In genomic region chr15:84690342-84690741, GRCh38 we compare ENCODE assay signal across 23 cellular contexts.
"Had no signal": no experiment of that assay in that cellular context is flagged by ENCODE, and none has a peak within 500 bp of the region (broad histone marks: within the 10 kb centered on the region; RNA-seq: fewer than 3 reads in every experiment).

No MANE protein-coding gene starts in this region.

- H3K27ac ChIP-seq: breast epithelium, esophagus muscularis mucosa, gastroesophageal sphincter, heart right ventricle, left lung, parathyroid adenoma, sigmoid colon, stomach had no signal

- H3K27ac Mint-ChIP-seq: activated naive CD4-positive, alpha-beta T cell treated with anti-CD3 and anti-CD28 coated beads, Interleukin-2, amount 50 U/mL, for 72 hours; type B pancreatic cell had no signal

- H3K9me3 Mint-ChIP-seq: type B pancreatic cell had no signal

- DNase-seq: activated CD8-positive, alpha-beta memory T cell treated with anti-CD3 and anti-CD28 coated beads for 24 hours; activated CD8-positive, alpha-beta memory T cell treated with anti-CD3 and anti-CD28 coated beads, Interleukin-2, amount 50 U/mL, for 48 hours; activated effector memory CD4-positive, alpha-beta T cell treated with anti-CD3 and anti-CD28 coated beads, Interleukin-2, amount 50 U/mL, for 16 hours; activated T-cell treated with anti-CD3 and anti-CD28 coated beads, Interleukin-2, amount 50 U/mL, for 48 hours; adrenal gland; cerebellar nuclear complex; effector CD4-positive, alpha-beta T cell; heart right ventricle; left lung; mucosa of descending colon; naive thymus-derived CD4-positive, alpha-beta T cell; sigmoid colon; stimulated activated CD4-positive, alpha-beta T cell treated with anti-CD3 and anti-CD28 coated beads, Interleukin-4, amount 100 ng/mL, for 4 hours; stomach; T-helper 1 cell; T1000 had no signal

- H3K4me3 ChIP-seq: adrenal gland, breast epithelium, esophagus muscularis mucosa, gastroesophageal sphincter, heart right ventricle, left lung, mucosa of descending colon, sigmoid colon, stomach had no signal

- H2AFZ ChIP-seq: parathyroid adenoma had no signal

- H3K36me3 ChIP-seq: breast epithelium had no signal

- H3K4me3 Mint-ChIP-seq: naive thymus-derived CD4-positive, alpha-beta T cell; type B pancreatic cell had no signal

- H3K27me3 ChIP-seq: adrenal gland, breast epithelium, esophagus muscularis mucosa, gastroesophageal sphincter, heart right ventricle, left lung, sigmoid colon, stomach had no signal

- H3K9me3 ChIP-seq: adrenal gland, breast epithelium, esophagus muscularis mucosa, gastroesophageal sphincter, heart right ventricle, left lung, mucosa of descending colon, sigmoid colon, stomach had no signal

- H3K27me3 Mint-ChIP-seq: naive thymus-derived CD4-positive, alpha-beta T cell; type B pancreatic cell had no signal

- ATAC-seq: activated CD4-positive, CD25-positive, alpha-beta regulatory T cell treated with anti-CD3 and anti-CD28 coated beads, Interleukin-2, amount 50 U/mL, for 24 hours; activated naive CD4-positive, alpha-beta T cell treated with anti-CD3 and anti-CD28 coated beads, Interleukin-2, amount 50 U/mL, for 72 hours; gastroesophageal sphincter; heart right ventricle; left lung; mucosa of descending colon; naive thymus-derived CD4-positive, alpha-beta T cell had no signal

- H3K4me1 ChIP-seq: breast epithelium, parathyroid adenoma, sigmoid colon had no signal
